17 cellular contexts compared by ENCODE assay signal in the genomic region with DNA sequence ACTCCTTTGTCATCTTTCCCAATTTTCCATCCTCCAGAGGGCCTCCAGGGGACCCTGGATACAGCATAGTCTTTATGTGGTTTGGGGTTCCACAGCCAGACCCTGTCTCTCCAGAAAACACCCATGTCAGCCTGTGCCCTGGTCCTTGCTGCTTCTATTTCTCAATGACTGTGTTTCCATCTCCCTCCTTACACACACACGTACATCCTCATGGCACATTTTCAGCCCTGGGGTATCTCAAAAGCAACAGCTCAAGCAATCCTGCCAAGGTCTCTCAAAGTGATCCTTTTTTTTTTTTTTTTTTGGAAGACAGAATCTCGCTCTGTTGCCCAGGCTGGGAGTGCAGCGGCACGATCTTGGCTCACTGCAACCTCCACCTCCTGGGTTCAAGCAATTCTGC. TPM values are rescaled to one million over a fixed set of nuclear protein-coding genes. Genes with fewer than 3 reads are reported as not detected.
DNase-seq lines count a peak whose midpoint lies in the region; ATAC-seq and TF ChIP-seq lines count a peak whose summit lies in the region.
"Had no signal": no experiment of that assay in that cellular context is flagged by ENCODE, and none has a peak within 500 bp of the region (broad histone marks: within the 10 kb centered on the region; RNA-seq: fewer than 3 reads in every experiment).

No MANE protein-coding gene starts in this region.

- TF ChIP-seq POLR2A in sigmoid colon (IDR thresholded peaks at IDR 0.05): no peak

- TF ChIP-seq EP300 in sigmoid colon (IDR thresholded peaks at IDR 0.05): no peak

- peaks cover 34% of the 10 kb centered on the region for H3K79me2 ChIP-seq in osteoblast (ENCODE audit: insufficient read depth, low read length)

- peaks cover 8% of the 10 kb centered on the region for H3K36me3 Mint-ChIP-seq in effector memory CD8-positive, alpha-beta T cell (ENCODE audit: insufficient read depth)

- intact Hi-C loops in cardiac septum (cut with DNase I) (loop anchor here (5.0 to 10.0 kb wide), 2 partner anchors 70 to 222 kb away; a partner anchor contains a TSS), Right ventricle myocardium inferior (cut with DNase I) (loop anchor here (5.0 kb wide), 1 partner anchor 295 kb away; a partner anchor contains a TSS), aorta (cut with DNase I) (loop anchor here (5.0 to 10.0 kb wide), 2 partner anchors 72 to 75 kb away; no protein-coding TSS in a partner anchor), sigmoid colon (cut with DNase I) (loop anchor here (5.0 kb wide), 2 partner anchors 65 to 310 kb away; no protein-coding TSS in a partner anchor)

- H3K4me3 ChIP-seq in osteoblast (ENCODE audit: insufficient read depth, low read length) (no peak overlapping the region), aorta (ENCODE audit: low read length in 2 of 2) (no peak overlapping the region), sigmoid colon (no peak overlapping the region)
- H3K4me3 ChIP-seq: HAP-1 had no signal

- H3K9me3 ChIP-seq in osteoblast (ENCODE audit: low read depth, low read length): no peaks in the 10 kb centered on the region
- no peaks in the 10 kb centered on the region for H3K9me3 ChIP-seq in aorta (ENCODE audit: control insufficient read depth, low read length)
- H3K9me3 ChIP-seq in sigmoid colon: no peaks in the 10 kb centered on the region
- H3K9me3 ChIP-seq: BE2C, Caco-2, HAP-1 had no signal

- ATAC-seq in Right ventricle myocardium inferior: no peak
- ATAC-seq in effector memory CD8-positive, alpha-beta T cell (replicated peaks): no peak
- no peak for ATAC-seq in aorta (ENCODE audit: low FRiP score)
- no peak for ATAC-seq in GM21360 (IDR thresholded peaks at IDR 0.05; ENCODE audit: unreplicated experiment)

- peak overlapping the region; percentile 4 to 30 for H3K27ac Mint-ChIP-seq in effector memory CD8-positive, alpha-beta T cell

- H3K4me3 Mint-ChIP-seq in effector memory CD8-positive, alpha-beta T cell: no peak overlapping the region
- H3K4me3 Mint-ChIP-seq: CD14-positive monocyte; CD8-positive, alpha-beta memory T cell had no signal

- H2AFZ ChIP-seq in osteoblast (ENCODE audit: low read length): no peak overlapping the region

- peaks cover 11% of the 10 kb centered on the region for H3K4me1 ChIP-seq in osteoblast (ENCODE audit: insufficient read depth, low read length)
- H3K4me1 ChIP-seq in aorta (ENCODE audit: control insufficient read depth in 1 of 2, insufficient read depth in 2 of 2, low read length in 2 of 2): no peaks in the 10 kb centered on the region
- H3K4me1 ChIP-seq in sigmoid colon: peaks cover 0 to 19% (median 15%) of the 10 kb centered on the region in 4 donors
- H3K4me1 ChIP-seq: BE2C, Caco-2, HAP-1 had no signal

- peaks cover 0 to 7% of the 10 kb centered on the region in 2 donors for H3K4me1 Mint-ChIP-seq in effector memory CD8-positive, alpha-beta T cell (ENCODE audit: low read depth in 2 of 2)
- H3K4me1 Mint-ChIP-seq: CD14-positive monocyte had no signal

- H3K4me2 ChIP-seq in osteoblast (ENCODE audit: insufficient read depth, low read length): no peak overlapping the region

- WGBS in aorta, 2 donors: 82 to 83% methylated on average over 3 to 4 of the region's 4 CpGs
- WGBS in sigmoid colon, 2 donors: 89 to 97% methylated on average over 4 of the region's 4 CpGs

- H3K27ac ChIP-seq in osteoblast (ENCODE audit: low read depth, low read length): no peak overlapping the region
- no peak overlapping the region for H3K27ac ChIP-seq in aorta (ENCODE audit: low read depth in 1 of 2, low read length in 2 of 2)
- H3K27ac ChIP-seq in sigmoid colon: no peak overlapping the region
- H3K27ac ChIP-seq: HL-60 had no signal

- H3K36me3 ChIP-seq in osteoblast (ENCODE audit: insufficient read depth, low read length) (peaks cover 60% of the 10 kb centered on the region), aorta (ENCODE audit: control insufficient read depth in 1 of 2, insufficient read depth in 2 of 2, low read length in 1 of 2) (no peaks in the 10 kb centered on the region), sigmoid colon (peaks cover 0 to 4% (median 1%) of the 10 kb centered on the region in 4 donors)
- H3K36me3 ChIP-seq: BE2C, HAP-1 had no signal

- H3K27me3 ChIP-seq in osteoblast (ENCODE audit: insufficient read depth, low read length): no peaks in the 10 kb centered on the region
- H3K27me3 ChIP-seq in aorta (ENCODE audit: control insufficient read depth in 1 of 2, insufficient read depth in 2 of 2, low read length in 1 of 2): no peaks in the 10 kb centered on the region
- no peaks in the 10 kb centered on the region for H3K27me3 ChIP-seq in sigmoid colon
- H3K27me3 ChIP-seq: BE2C had no signal

- H3K9me3 Mint-ChIP-seq in effector memory CD8-positive, alpha-beta T cell: no peaks in the 10 kb centered on the region
- H3K9me3 Mint-ChIP-seq: CD14-positive monocyte; CD8-positive, alpha-beta memory T cell had no signal

- DNase-seq in cardiac septum (ENCODE audit: low spot score): peak; percentile 66
- DNase-seq in Right ventricle myocardium inferior (ENCODE audit: missing footprints): no peak
- no peak for DNase-seq in effector memory CD8-positive, alpha-beta T cell
- DNase-seq in osteoblast (ENCODE audit: insufficient read length, low spot score, missing footprints): peak; percentile 55
- peak; percentile 5 to 15 for DNase-seq in aorta
- DNase-seq in sigmoid colon: no peak
- no peak for DNase-seq in stimulated activated CD4-positive, alpha-beta T cell treated with anti-CD3 and anti-CD28 coated beads, Interleukin-4, amount 100 ng/mL, for 24 hours
- DNase-seq: ACHN, BE2C, Caco-2, DND-41, GDM1 had no signal

- H4K20me1 ChIP-seq in osteoblast (ENCODE audit: insufficient read depth, low read length): peaks cover 33% of the 10 kb centered on the region

- no peaks in the 10 kb centered on the region for H3K27me3 Mint-ChIP-seq in effector memory CD8-positive, alpha-beta T cell
- H3K27me3 Mint-ChIP-seq: CD8-positive, alpha-beta memory T cell had no signal

- TF ChIP-seq CTCF in osteoblast (IDR thresholded peaks at IDR 0.05; ENCODE audit: extremely low read depth, low read depth, low read length) (no peak), sigmoid colon (IDR thresholded peaks at IDR 0.05) (no peak)

RNA-seq across cellular contexts. Expression of a gene that starts 22.3 kb away (rescaled TPM):
- total RNA-seq in cardiac septum (106 TPM), Right ventricle myocardium inferior (97.7 TPM), osteoblast (270 and 373 TPM in 2 replicates), aorta (10 to 100 TPM; 88.2 to 95.1 TPM), sigmoid colon (100 to 1,000 TPM in 1 of 4 donors, 10 to 100 TPM in 3; 64.5 to 102 (median 78.9) TPM)
- polyA plus RNA-seq in aorta (100 to 1,000 TPM in 1 of 2 donors, 10 to 100 TPM in 1; 24.5 to 181 TPM), sigmoid colon (100 to 1,000 TPM in 1 of 3 donors, 10 to 100 TPM in 2; 26.4 to 175 (median 27.7) TPM)

RNA-seq across cellular contexts. Expression of a gene that starts 53.1 kb away (rescaled TPM):
- total RNA-seq in cardiac septum (0.03 TPM), Right ventricle myocardium inferior (not detected), osteoblast (not detected in 2 replicates), aorta (not detected), sigmoid colon (not detected)
- polyA plus RNA-seq in aorta (under 1 TPM; 0.05 to 0.25 TPM), sigmoid colon (under 1 TPM; 0.44 to 0.92 (median 0.60) TPM)
- total RNA-seq: CD8-positive, alpha-beta memory T cell had no signal
- polyA plus RNA-seq: CD14-positive monocyte had no signal

Comparison
In these comparisons a context has a peak if more than half of its experiments do, and no peak if none do; other contexts are left out.
1. DNase-seq: peak in cardiac septum (single experiment), osteoblast (single experiment) and aorta (2 of 2); none in Right ventricle myocardium inferior (single experiment), effector memory CD8-positive, alpha-beta T cell (0 of 3), sigmoid colon (single experiment) and stimulated activated CD4-positive, alpha-beta T cell treated with anti-CD3 and anti-CD28 coated beads, Interleukin-4, amount 100 ng/mL, for 24 hours (single experiment).